29 cellular contexts compared by ENCODE assay signal in genomic region chr5:174141398-174141797, GRCh38.
"Had no signal": no experiment of that assay in that cellular context is flagged by ENCODE, and none has a peak within 500 bp of the region (broad histone marks: within the 10 kb centered on the region; RNA-seq: fewer than 3 reads in every experiment).

No MANE protein-coding gene starts in this region.

- H3K27ac Mint-ChIP-seq: activated B cell treated with CpG ODN at 0.5 μM for 24 hours; activated CD8-positive, alpha-beta T cell treated with anti-CD3 and anti-CD28 coated beads for 36 hours; activated naive CD8-positive, alpha-beta T cell; activated T-helper 17 cell treated with anti-CD3 and anti-CD28 coated beads, Interleukin-2, amount 50 U/mL, for 72 hours; T-helper 17 cell; T-helper 2 cell treated with Interferon-gamma antibody and Interleukin-4, amounts not matched to agents 5 μg/mL and 100 μg/mL, for 36 hours had no signal

- H3K27ac ChIP-seq: colonic mucosa, epithelial cell of prostate, WERI-Rb-1 had no signal

- ATAC-seq: activated CD4-positive, CD25-positive, alpha-beta regulatory T cell treated with anti-CD3 and anti-CD28 coated beads, Interleukin-2, amount 50 U/mL, for 24 hours; activated CD8-positive, alpha-beta T cell treated with anti-CD3 and anti-CD28 coated beads for 36 hours; activated T-cell treated with anti-CD3 and anti-CD28 coated beads, Interleukin-2, amount 50 U/mL, for 4 hours; activated T-helper 17 cell treated with anti-CD3 and anti-CD28 coated beads, Interleukin-2, amount 50 U/mL, for 72 hours; T-helper 17 cell had no signal

- H3K4me3 Mint-ChIP-seq: activated B cell treated with CpG ODN at 0.5 μM for 24 hours; activated CD8-positive, alpha-beta T cell treated with anti-CD3 and anti-CD28 coated beads for 36 hours; activated naive CD8-positive, alpha-beta T cell; activated T-cell treated with anti-CD3 and anti-CD28 coated beads, Interleukin-2, amount 50 U/mL, for 4 hours; activated T-helper 17 cell treated with anti-CD3 and anti-CD28 coated beads, Interleukin-2, amount 50 U/mL, for 72 hours; T-helper 17 cell; T-helper 2 cell treated with Interferon-gamma antibody and Interleukin-4, amounts not matched to agents 5 μg/mL and 100 μg/mL, for 36 hours had no signal

- H3K36me3 ChIP-seq: colonic mucosa, WERI-Rb-1 had no signal

- H3K36me3 Mint-ChIP-seq: activated naive CD8-positive, alpha-beta T cell had no signal

- H3K9me3 ChIP-seq: colonic mucosa had no signal

- FAIRE-seq: astrocyte, endometrium, endothelial cell of umbilical vein, frontal cortex had no signal

- DNase-seq: activated B cell treated with CpG ODN at 0.5 μM for 24 hours; activated CD4-positive, alpha-beta T cell treated with anti-CD3 and anti-CD28 coated beads for 48 hours; activated CD4-positive, alpha-beta T cell treated with anti-CD3 and anti-CD28 coated beads, Interleukin-2, amount 50 U/mL, for 1 hour; activated CD4-positive, alpha-beta T cell treated with anti-CD3 and anti-CD28 coated beads, Interleukin-2, amount 50 U/mL, for 48 hours; activated CD8-positive, alpha-beta memory T cell treated with anti-CD3 and anti-CD28 coated beads for 24 hours; activated CD8-positive, alpha-beta T cell treated with anti-CD3 and anti-CD28 coated beads for 36 hours; activated effector memory CD4-positive, alpha-beta T cell treated with Interleukin-2 at 50 U/mL for 16 hours; activated gamma-delta T cell treated with Interleukin-2 at 50 U/mL for 16 hours; activated naive CD4-positive, alpha-beta T cell treated with anti-CD3 and anti-CD28 coated beads, Interleukin-2, amount 50 U/mL, for 16 hours; activated naive CD4-positive, alpha-beta T cell treated with Interleukin-2 at 50 U/mL for 16 hours; activated T-cell treated with anti-CD3 and anti-CD28 coated beads, Interleukin-2, amount 50 U/mL, for 4 hours; amniotic stem cell; central memory CD4-positive, alpha-beta T cell; cerebellar nuclear complex; colonic mucosa; effector CD8-positive, alpha-beta T cell; foreskin fibroblast; T-helper 17 cell; T1000; WERI-Rb-1 had no signal

- H3K4me3 ChIP-seq: colonic mucosa had no signal

- H3K4me1 Mint-ChIP-seq: activated B cell treated with CpG ODN at 0.5 μM for 24 hours; activated T-helper 17 cell treated with anti-CD3 and anti-CD28 coated beads, Interleukin-2, amount 50 U/mL, for 72 hours; T-helper 17 cell had no signal

- H3K27me3 ChIP-seq: colonic mucosa had no signal

- H3K27me3 Mint-ChIP-seq: activated B cell treated with CpG ODN at 0.5 μM for 24 hours; activated CD8-positive, alpha-beta T cell treated with anti-CD3 and anti-CD28 coated beads for 36 hours had no signal

- H3K9me3 Mint-ChIP-seq: activated B cell treated with CpG ODN at 0.5 μM for 24 hours; activated CD8-positive, alpha-beta T cell treated with anti-CD3 and anti-CD28 coated beads for 36 hours; activated T-cell treated with anti-CD3 and anti-CD28 coated beads, Interleukin-2, amount 50 U/mL, for 4 hours; activated T-helper 17 cell treated with anti-CD3 and anti-CD28 coated beads, Interleukin-2, amount 50 U/mL, for 72 hours; T-helper 2 cell treated with Interferon-gamma antibody and Interleukin-4, amounts not matched to agents 5 μg/mL and 100 μg/mL, for 36 hours had no signal

- H3K4me1 ChIP-seq: colonic mucosa had no signal
